14 cellular contexts compared by ENCODE assay signal in genomic region chr19:16543734-16544133, GRCh38. TPM values are rescaled to one million over a fixed set of nuclear protein-coding genes. Genes with fewer than 3 reads are reported as not detected.
DNase-seq lines count a peak whose midpoint lies in the region; ATAC-seq, FAIRE-seq and TF ChIP-seq lines count a peak whose summit lies in the region.
"Not testable (repeated sequence)": the region's sequence is repeated elsewhere in the genome, so short reads cannot be mapped to it uniquely, and the experiment has no call there.
"Had no signal": no experiment of that assay in that cellular context is flagged by ENCODE, and none has a peak within 500 bp of the region (broad histone marks: within the 10 kb centered on the region; RNA-seq: fewer than 3 reads in every experiment).

No MANE protein-coding gene starts in this region.

- TF ChIP-seq CTCF in A549 (IDR thresholded peaks at IDR 0.05); DOHH2 (IDR thresholded peaks at IDR 0.05; ENCODE audit: low read depth, low read length, poor library complexity, severe bottlenecking); MCF 10A (IDR thresholded peaks at IDR 0.05; ENCODE audit: unreplicated experiment); neural progenitor cell (IDR thresholded peaks at IDR 0.05): not testable (repeated sequence)

- H3K4me3 ChIP-seq in A549, result peak overlapping the region; percentile 82; the same call in 2 of the 3 replicates
- H3K4me3 ChIP-seq in DOHH2 (ENCODE audit: low read length), result peak overlapping the region; percentile 100
- H3K4me3 ChIP-seq in Jurkat, Clone E6-1 (ENCODE audit: low read length), result peak overlapping the region; percentile 92
- peak overlapping the region; percentile 94; the same call in 1 of the 2 replicates for H3K4me3 ChIP-seq in SK-N-MC
- H3K4me3 ChIP-seq in neural progenitor cell, result peak overlapping the region; percentile 98

- peak overlapping the region; percentile 91 for H3K4me3 Mint-ChIP-seq in activated T-cell treated with anti-CD3 and anti-CD28 coated beads, Interleukin-2, amount 50 U/mL, for 4 hours
- H3K4me3 Mint-ChIP-seq in MCF 10A (ENCODE audit: unreplicated experiment) (peak overlapping the region; percentile 81), immature natural killer cell (peak overlapping the region; percentile 90 to 92 (median 90)), neural progenitor cell (peak overlapping the region; percentile 97)

- H3K9me3 ChIP-seq in A549; DOHH2 (ENCODE audit: control insufficient read depth, insufficient read depth, low read length); SK-N-MC (ENCODE audit: low read depth, low read length); neural progenitor cell (ENCODE audit: low read depth): not testable (repeated sequence)

- TF ChIP-seq POLR2A in A549 (IDR thresholded peaks at IDR 0.05; ENCODE audit: low read length), result not testable (repeated sequence)

- WGBS in A549 (ENCODE audit: missing lambda C conversion rate), result 78% methylated on average over 6 of the region's 6 CpGs

- DNase-seq in A549 (ENCODE audit: low read depth in 1 of 2, low spot score in 1 of 2); Jurkat, Clone E6-1 (ENCODE audit: low read depth, low spot score); SK-N-MC (ENCODE audit: low read depth, low spot score); activated T-cell treated with anti-CD3 and anti-CD28 coated beads, Interleukin-2, amount 50 U/mL, for 4 hours; MCF 10A (ENCODE audit: unreplicated experiment); immature natural killer cell; neural progenitor cell (ENCODE audit: low spot score): not testable (repeated sequence)

- peak overlapping the region; percentile 63 for H3K27ac Mint-ChIP-seq in MCF 10A (ENCODE audit: low read depth, unreplicated experiment)
- H3K27ac Mint-ChIP-seq in immature natural killer cell, result peak overlapping the region; percentile 66 to 96 (median 90)
- H3K27ac Mint-ChIP-seq in neural progenitor cell, result not testable (repeated sequence)

- H3K36me3 Mint-ChIP-seq in activated T-cell treated with anti-CD3 and anti-CD28 coated beads, Interleukin-2, amount 50 U/mL, for 4 hours (ENCODE audit: insufficient read depth), result peaks cover 17% of the 10 kb centered on the region
- peaks cover 34% of the 10 kb centered on the region for H3K36me3 Mint-ChIP-seq in MCF 10A (ENCODE audit: insufficient read depth, unreplicated experiment)
- not testable (repeated sequence) for H3K36me3 Mint-ChIP-seq in immature natural killer cell
- peaks cover 13% of the 10 kb centered on the region for H3K36me3 Mint-ChIP-seq in neural progenitor cell

- H3K4me1 Mint-ChIP-seq in activated T-cell treated with anti-CD3 and anti-CD28 coated beads, Interleukin-2, amount 50 U/mL, for 4 hours (ENCODE audit: low read depth), result peaks cover 47% of the 10 kb centered on the region
- not testable (repeated sequence) for H3K4me1 Mint-ChIP-seq in MCF 10A (ENCODE audit: insufficient read depth, unreplicated experiment)
- H3K4me1 Mint-ChIP-seq in immature natural killer cell, result peaks cover 36 to 40% of the 10 kb centered on the region in 2 donors
- peaks cover 25% of the 10 kb centered on the region for H3K4me1 Mint-ChIP-seq in neural progenitor cell

- not testable (repeated sequence) for H3K27ac ChIP-seq in A549, SK-N-MC, neural progenitor cell
- H3K27ac ChIP-seq in DOHH2 (ENCODE audit: low read depth, low read length), result peak overlapping the region; percentile 77

- H3K27me3 Mint-ChIP-seq in activated T-cell treated with anti-CD3 and anti-CD28 coated beads, Interleukin-2, amount 50 U/mL, for 4 hours (ENCODE audit: low read depth); MCF 10A (ENCODE audit: insufficient read depth, unreplicated experiment); neural progenitor cell (ENCODE audit: insufficient read depth, low read depth): not testable (repeated sequence)
- peaks cover 2 to 10% (median 9%) of the 10 kb centered on the region in 3 donors for H3K27me3 Mint-ChIP-seq in immature natural killer cell (ENCODE audit: low read depth in 3 of 3)

- not testable (repeated sequence) for H3K27me3 ChIP-seq in DOHH2 (ENCODE audit: control insufficient read depth, low read length); neural progenitor cell

- H4K20me1 ChIP-seq in DOHH2 (ENCODE audit: control insufficient read depth, insufficient read depth, low read depth, low read length) (peaks cover 19% of the 10 kb centered on the region), neural progenitor cell (ENCODE audit: low read depth) (peaks cover 28% of the 10 kb centered on the region)

- not testable (repeated sequence) for BruUV-seq in MCF 10A (replicated peaks; lab: Mats Ljungman, UMichigan)

- not testable (repeated sequence) for TF ChIP-seq RAD21 in A549 (conservative IDR thresholded peaks at IDR 0.05 in 1 of 2, IDR thresholded peaks at IDR 0.05 in 1 of 2)

- H3K9me3 Mint-ChIP-seq in activated T-cell treated with anti-CD3 and anti-CD28 coated beads, Interleukin-2, amount 50 U/mL, for 4 hours; MCF 10A (ENCODE audit: unreplicated experiment); immature natural killer cell; neural progenitor cell: not testable (repeated sequence)

- H3F3A ChIP-seq in DOHH2 (ENCODE audit: control insufficient read depth, insufficient read depth), result peaks cover 29% of the 10 kb centered on the region
- not testable (repeated sequence) for H3F3A ChIP-seq in neural progenitor cell (ENCODE audit: low read depth)

- not testable (repeated sequence) for TF ChIP-seq EP300 in A549 (IDR thresholded peaks at IDR 0.05)

- intact Hi-C loops in MCF 10A (cut with micrococcal nuclease), result not testable (repeated sequence)

- H3K9ac ChIP-seq in SK-N-MC (ENCODE audit: insufficient read length), result peak overlapping the region; percentile 99
- H3K9ac ChIP-seq in neural progenitor cell, result not testable (repeated sequence)

- not testable (repeated sequence) for FAIRE-seq in A549 (lab: Jason Lieb, UNC)

- POLR2A ChIA-PET in A549 (lab: Yijun Ruan, JAX) (interaction anchor here (1.0 kb wide), 1 partner anchor 23 kb away, joined by 3 read pairs; no protein-coding TSS in a partner anchor), MCF 10A (lab: Yijun Ruan, JAX) (interaction anchor here (1.2 to 1.3 kb wide), 4 partner anchors 8 to 298 kb away, joined by 3 to 11 read pairs (median 3); partner anchors contain the start of gene SLC35E1)

- H3K9me2 ChIP-seq in DOHH2 (replicated peaks; ENCODE audit: control insufficient read depth, low read length), result not testable (repeated sequence)

- H3K79me2 ChIP-seq in DOHH2 (ENCODE audit: control insufficient read depth, low read length) (peaks cover 86% of the 10 kb centered on the region), neural progenitor cell (ENCODE audit: low read depth) (peaks cover 59% of the 10 kb centered on the region)

- H3K36me3 ChIP-seq in DOHH2 (ENCODE audit: control insufficient read depth, low read length), result peaks cover 45% of the 10 kb centered on the region
- H3K36me3 ChIP-seq in SK-N-MC (ENCODE audit: insufficient read depth, low read length), result peaks cover 27% of the 10 kb centered on the region
- not testable (repeated sequence) for H3K36me3 ChIP-seq in neural progenitor cell

- CTCF ChIA-PET in A549 (lab: Yijun Ruan, JAX) (interaction anchor here (0.9 kb wide), 1 partner anchor 17 kb away, joined by 4 read pairs; no protein-coding TSS in a partner anchor), MCF 10A (lab: Yijun Ruan, JAX) (interaction anchor here (0.6 kb wide), 1 partner anchor 46 kb away, joined by 3 read pairs; no protein-coding TSS in a partner anchor)

- H3K4me1 ChIP-seq in A549 (peaks cover 12% of the 10 kb centered on the region), DOHH2 (ENCODE audit: control insufficient read depth, low read length) (peaks cover 67% of the 10 kb centered on the region)
- H3K4me1 ChIP-seq in neural progenitor cell, result not testable (repeated sequence)

- not testable (repeated sequence) for ATAC-seq in A549; activated T-cell treated with anti-CD3 and anti-CD28 coated beads, Interleukin-2, amount 50 U/mL, for 4 hours

- H3K4me2 ChIP-seq in A549 (peak overlapping the region; percentile 79), DOHH2 (ENCODE audit: low read length) (peak overlapping the region; percentile 86), neural progenitor cell (peak overlapping the region; percentile 87)

- H2AFZ ChIP-seq in neural progenitor cell (replicated peaks), result not testable (repeated sequence)

RNA-seq across cellular contexts. Expression of gene CHERP, which starts 1.5 kb away (rescaled TPM):
- polyA plus RNA-seq in A549 (2011; rRNA removed) (4.4 and 6.5 TPM in 2 replicates), A549 (2017; fragmentation: RNase III; extraction: RNeasy Plus Mini Kit Qiagen cat#74134 plus additional on column Dnase treatment) (23.6 to 24.6 TPM (median 24.4 TPM) in 3 replicates), immature natural killer cell (10 to 100 TPM in 1 of 3 donors, 1 to 10 TPM in 2; 1.6 to 19.9 (median 3.4) TPM)
- polyA plus RNA-seq in A549 (2012; cell fraction: cytosol; rRNA removed), result 12.2 and 14.8 TPM in 2 replicates
- 41.8 and 42.3 TPM in 2 replicates for polyA plus RNA-seq in A549 (2012; cell fraction: nucleus; rRNA removed)
- 4.8 and 9.0 TPM in 2 replicates for polyA minus RNA-seq in A549 (2011; rRNA and poly(A)+ RNA removed)
- 52.4 TPM for polyA plus RNA-seq in Jurkat, Clone E6-1 (2012; ENCODE audit: insufficient read depth, insufficient read length)
- total RNA-seq in activated T-cell treated with anti-CD3 and anti-CD28 coated beads, Interleukin-2, amount 50 U/mL, for 4 hours, result 100 to 1,000 TPM in 2 of 3 donors, 10 to 100 TPM in 1; 98.7 to 107 (median 103) TPM
- total RNA-seq in MCF 10A (2022) (45.6 and 51.6 TPM in 2 replicates), neural progenitor cell (ENCODE audit: low replicate concordance) (5.5 and 13.7 TPM in 2 replicates)

RNA-seq across cellular contexts. Expression of gene SLC35E1, which starts 28.5 kb away (rescaled TPM):
- polyA plus RNA-seq in A549 (2011; rRNA removed), result 25.1 and 30.8 TPM in 2 replicates
- polyA plus RNA-seq in A549 (2012; cell fraction: cytosol; rRNA removed), result 18.9 and 22.7 TPM in 2 replicates
- 42.3 and 49.5 TPM in 2 replicates for polyA plus RNA-seq in A549 (2012; cell fraction: nucleus; rRNA removed)
- polyA plus RNA-seq in A549 (2017; fragmentation: RNase III; extraction: RNeasy Plus Mini Kit Qiagen cat#74134 plus additional on column Dnase treatment), result 15.7 to 17.2 TPM (median 16.7 TPM) in 3 replicates
- 55.1 and 63.0 TPM in 2 replicates for polyA minus RNA-seq in A549 (2011; rRNA and poly(A)+ RNA removed)
- polyA plus RNA-seq in Jurkat, Clone E6-1 (2012; ENCODE audit: insufficient read depth, insufficient read length), result 34.3 TPM
- 10 to 100 TPM; 48.1 to 48.5 (median 48.1) TPM for total RNA-seq in activated T-cell treated with anti-CD3 and anti-CD28 coated beads, Interleukin-2, amount 50 U/mL, for 4 hours
- 62.2 and 62.6 TPM in 2 replicates for total RNA-seq in MCF 10A (2022)
- polyA plus RNA-seq in immature natural killer cell, result 10 to 100 TPM; 14.9 to 21.8 (median 20.1) TPM
- 16.4 and 24.8 TPM in 2 replicates for total RNA-seq in neural progenitor cell (ENCODE audit: low replicate concordance)

RNA-seq across cellular contexts. Expression of gene C19orf44, which starts 47.5 kb away (rescaled TPM):
- polyA plus RNA-seq in A549 (2011; rRNA removed) (2.7 and 2.9 TPM in 2 replicates), A549 (2017; fragmentation: RNase III; extraction: RNeasy Plus Mini Kit Qiagen cat#74134 plus additional on column Dnase treatment) (2.7 to 3.4 TPM (median 3.0 TPM) in 3 replicates), immature natural killer cell (1 to 10 TPM in 1 of 3 donors, under 1 TPM in 1, not detected in 1; 0.80 to 1.2 TPM)
- polyA plus RNA-seq in A549 (2012; cell fraction: cytosol; rRNA removed), result 3.2 and 4.3 TPM in 2 replicates
- polyA plus RNA-seq in A549 (2012; cell fraction: nucleus; rRNA removed), result 5.9 and 6.1 TPM in 2 replicates
- polyA minus RNA-seq in A549 (2011; rRNA and poly(A)+ RNA removed), result 2.1 and 2.4 TPM in 2 replicates
- polyA plus RNA-seq in Jurkat, Clone E6-1 (2012; ENCODE audit: insufficient read depth, insufficient read length), result 5.0 TPM
- 1 to 10 TPM; 2.4 to 3.2 (median 2.7) TPM for total RNA-seq in activated T-cell treated with anti-CD3 and anti-CD28 coated beads, Interleukin-2, amount 50 U/mL, for 4 hours
- total RNA-seq in MCF 10A (2022) (9.0 and 9.2 TPM in 2 replicates), neural progenitor cell (ENCODE audit: low replicate concordance) (10.9 and 13.2 TPM in 2 replicates)

RNA-seq across cellular contexts. Expression of gene CALR3, which starts 47.8 kb away (rescaled TPM):
- polyA plus RNA-seq in A549 (2011; rRNA removed), result 0.10 and 0.11 TPM in 2 replicates
- 0.03 and 0.05 TPM in 2 replicates for polyA plus RNA-seq in A549 (2012; cell fraction: cytosol; rRNA removed)
- 0.04 TPM in 1 of 2 replicates, not detected in the other for polyA plus RNA-seq in A549 (2012; cell fraction: nucleus; rRNA removed)
- not detected in 3 replicates for polyA plus RNA-seq in A549 (2017; fragmentation: RNase III; extraction: RNeasy Plus Mini Kit Qiagen cat#74134 plus additional on column Dnase treatment)
- polyA minus RNA-seq in A549 (2011; rRNA and poly(A)+ RNA removed), result not detected in 2 replicates
- polyA plus RNA-seq in Jurkat, Clone E6-1 (2012; ENCODE audit: insufficient read depth, insufficient read length), result not detected
- not detected for total RNA-seq in activated T-cell treated with anti-CD3 and anti-CD28 coated beads, Interleukin-2, amount 50 U/mL, for 4 hours
- not detected in 2 replicates for total RNA-seq in MCF 10A (2022)
- under 1 TPM in 1 of 3 donors, not detected in 2; 0.25 TPM for polyA plus RNA-seq in immature natural killer cell
- total RNA-seq in neural progenitor cell (ENCODE audit: low replicate concordance), result 0.09 and 2.0 TPM in 2 replicates
- total RNA-seq: A172, cardiac septum, mucosa of descending colon, renal cortical epithelial cell, stomach, ureter had no signal
- polyA plus RNA-seq: stomach had no signal
